8 cellular contexts compared by ENCODE assay signal in the genomic region with DNA sequence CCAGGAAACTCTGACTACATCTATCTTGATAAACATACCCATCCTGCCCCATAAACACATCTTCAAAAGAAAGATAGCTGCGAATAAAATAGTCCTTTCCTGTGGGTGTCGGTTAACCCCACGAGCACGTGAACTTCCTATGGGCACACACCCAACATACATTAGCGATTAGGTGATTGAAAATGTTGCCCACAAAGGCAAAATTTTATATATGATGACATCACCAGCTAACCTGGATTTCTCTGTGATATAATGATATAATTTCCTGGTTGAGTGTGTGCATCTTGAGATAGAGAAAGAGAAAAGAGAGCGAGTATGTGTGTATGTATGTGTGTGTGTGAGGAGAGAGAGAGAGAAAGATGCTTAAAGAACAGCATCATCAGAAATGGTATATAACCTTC.
DNase-seq lines count a peak whose midpoint lies in the region; ATAC-seq and TF ChIP-seq lines count a peak whose summit lies in the region.

No MANE protein-coding gene starts in this region.

- DNase-seq in GF-D8 (lab: John Stamatoyannopoulos, UW) (peak; percentile 85), HFF-Myc (ENCODE audit: extremely low read depth, low read depth) (no peak), OCI-LY7 (ENCODE audit: low spot score) (peak; percentile 70), kidney tubule cell (ENCODE audit: low spot score) (peak; percentile 64), DMS79 treated with DMSO at 0.1 percent for 48 hours (lab: John Stamatoyannopoulos, UW) (no peak), GM10248 (ENCODE audit: extremely low spot score) (no peak)
- peak; percentile 66 for DNase-seq in activated T-helper 1 cell treated with anti-CD3 and anti-CD28 coated beads, Interleukin-12 subunit alpha, Interleukin-12 subunit beta, Interleukin-2, Interleukin-4 antibody, amounts not matched to agents 30 ng/mL and 10 ng/mL and 1 ng/mL, durations not matched to agents 14 hours and 24 hours and 36 hours (ENCODE audit: low spot score)
- DNase-seq in stimulated activated naive CD8-positive, alpha-beta T cell treated with anti-CD3 and anti-CD28 coated beads, Interleukin-15, amount 100 ng/mL, for 72 hours = peak; percentile 37 to 73

- CTCF ChIA-PET in OCI-LY7 (lab: Charles Lee; ENCODE audit: unreplicated experiment) (interaction anchor here (0.6 kb wide), 1 partner anchor 250 kb away, joined by 3 read pairs; no protein-coding TSS in a partner anchor), GM10248 (lab: Yijun Ruan, JAX) (interaction anchor here (1.0 kb wide), 1 partner anchor 308 kb away, joined by 3 read pairs; no protein-coding TSS in a partner anchor)

- peaks cover 45% of the 10 kb centered on the region for H3K4me1 Mint-ChIP-seq in activated T-helper 1 cell treated with anti-CD3 and anti-CD28 coated beads, Interleukin-12 subunit alpha, Interleukin-12 subunit beta, Interleukin-2, Interleukin-4 antibody, amounts not matched to agents 30 ng/mL and 10 ng/mL and 1 ng/mL, durations not matched to agents 14 hours and 24 hours and 36 hours (ENCODE audit: low read depth)
- peaks cover 18% of the 10 kb centered on the region for H3K4me1 Mint-ChIP-seq in stimulated activated naive CD8-positive, alpha-beta T cell treated with anti-CD3 and anti-CD28 coated beads, Interleukin-15, amount 100 ng/mL, for 72 hours

- peak overlapping the region; percentile 39; the same call in 1 of the 2 replicates for H2AFZ ChIP-seq in OCI-LY7 (ENCODE audit: low read length)

- peak overlapping the region; percentile 88 for H3K27ac ChIP-seq in OCI-LY7 (ENCODE audit: low read depth, low read length, poor library complexity, severe bottlenecking)

- TF ChIP-seq CTCF in HFF-Myc (IDR thresholded peaks at IDR 0.05; ENCODE audit: low read depth, low read length, missing control alignments) (no peak), OCI-LY7 (conservative IDR thresholded peaks at IDR 0.05; ENCODE audit: low read length) (no peak), GM10248 (IDR thresholded peaks at IDR 0.05; ENCODE audit: control extremely low read depth, extremely low read depth, low read depth, missing control alignments) (no peak)

- H3K27ac Mint-ChIP-seq in activated T-helper 1 cell treated with anti-CD3 and anti-CD28 coated beads, Interleukin-12 subunit alpha, Interleukin-12 subunit beta, Interleukin-2, Interleukin-4 antibody, amounts not matched to agents 30 ng/mL and 10 ng/mL and 1 ng/mL, durations not matched to agents 14 hours and 24 hours and 36 hours = no peak overlapping the region
- no peak overlapping the region for H3K27ac Mint-ChIP-seq in stimulated activated naive CD8-positive, alpha-beta T cell treated with anti-CD3 and anti-CD28 coated beads, Interleukin-15, amount 100 ng/mL, for 72 hours

- H3K36me3 Mint-ChIP-seq in activated T-helper 1 cell treated with anti-CD3 and anti-CD28 coated beads, Interleukin-12 subunit alpha, Interleukin-12 subunit beta, Interleukin-2, Interleukin-4 antibody, amounts not matched to agents 30 ng/mL and 10 ng/mL and 1 ng/mL, durations not matched to agents 14 hours and 24 hours and 36 hours (ENCODE audit: low read depth) = peaks cover 10% of the 10 kb centered on the region

- peaks cover 77% of the 10 kb centered on the region for H3K79me2 ChIP-seq in OCI-LY7 (ENCODE audit: insufficient read depth, low read depth, low read length)

- no peaks in the 10 kb centered on the region for H3K9me3 ChIP-seq in OCI-LY7 (ENCODE audit: low read length)

- H3K36me3 ChIP-seq in OCI-LY7 (ENCODE audit: insufficient read depth, low read length) = no peaks in the 10 kb centered on the region

- peaks cover 48% of the 10 kb centered on the region for H3K4me1 ChIP-seq in OCI-LY7 (ENCODE audit: insufficient read depth, low read length, poor library complexity, severe bottlenecking)

- no peaks in the 10 kb centered on the region for H3K27me3 Mint-ChIP-seq in activated T-helper 1 cell treated with anti-CD3 and anti-CD28 coated beads, Interleukin-12 subunit alpha, Interleukin-12 subunit beta, Interleukin-2, Interleukin-4 antibody, amounts not matched to agents 30 ng/mL and 10 ng/mL and 1 ng/mL, durations not matched to agents 14 hours and 24 hours and 36 hours (ENCODE audit: insufficient read depth)
- no peaks in the 10 kb centered on the region for H3K27me3 Mint-ChIP-seq in stimulated activated naive CD8-positive, alpha-beta T cell treated with anti-CD3 and anti-CD28 coated beads, Interleukin-15, amount 100 ng/mL, for 72 hours

- H3K4me3 ChIP-seq in HFF-Myc (replicated peaks; ENCODE audit: low read depth, low read length) = peak overlapping the region; percentile 77
- peak overlapping the region; percentile 78 for H3K4me3 ChIP-seq in OCI-LY7 (ENCODE audit: low read depth, low read length, poor library complexity, severe bottlenecking)

- POLR2A ChIA-PET in OCI-LY7 (lab: Charles Lee) = interaction anchor here (0.6 to 3.9 kb wide), 18 partner anchors 6 to 777 kb away, joined by 3 to 40 read pairs (median 5); no protein-coding TSS in a partner anchor
- POLR2A ChIA-PET in GM10248 (lab: Yijun Ruan, JAX) = interaction anchor here (0.6 kb wide), 1 partner anchor 256 kb away, joined by 4 read pairs; no protein-coding TSS in a partner anchor

- peak; percentile 70 for ATAC-seq in stimulated activated naive CD8-positive, alpha-beta T cell treated with anti-CD3 and anti-CD28 coated beads, Interleukin-15, amount 100 ng/mL, for 72 hours

- peak overlapping the region; percentile 99 for H3K4me2 ChIP-seq in OCI-LY7 (ENCODE audit: low read length)

- no peaks in the 10 kb centered on the region for H4K20me1 ChIP-seq in OCI-LY7 (ENCODE audit: insufficient read depth, low read length)

- H3K4me3 Mint-ChIP-seq in activated T-helper 1 cell treated with anti-CD3 and anti-CD28 coated beads, Interleukin-12 subunit alpha, Interleukin-12 subunit beta, Interleukin-2, Interleukin-4 antibody, amounts not matched to agents 30 ng/mL and 10 ng/mL and 1 ng/mL, durations not matched to agents 14 hours and 24 hours and 36 hours = no peak overlapping the region
- H3K4me3 Mint-ChIP-seq in stimulated activated naive CD8-positive, alpha-beta T cell treated with anti-CD3 and anti-CD28 coated beads, Interleukin-15, amount 100 ng/mL, for 72 hours = no peak overlapping the region

- intact Hi-C loops in OCI-LY7 (cut with micrococcal nuclease; ENCODE audit: unreplicated experiment) = loop anchor here (1.0 to 10.0 kb wide), 6 partner anchors 154 to 1160 kb away; partner anchors contain the start of genes DENND1B and NEK7
- intact Hi-C loops in activated T-helper 1 cell treated with anti-CD3 and anti-CD28 coated beads, Interleukin-12 subunit alpha, Interleukin-12 subunit beta, Interleukin-2, Interleukin-4 antibody, amounts not matched to agents 30 ng/mL and 10 ng/mL and 1 ng/mL, durations not matched to agents 14 hours and 24 hours and 36 hours (cut with micrococcal nuclease) = loop anchor here (1.0 to 5.0 kb wide), 4 partner anchors 154 to 778 kb away; partner anchors contain the start of gene NEK7

- no peaks in the 10 kb centered on the region for H3K9me2 ChIP-seq in OCI-LY7 (ENCODE audit: insufficient read depth, low read length)

- BruUV-seq in OCI-LY7 (replicated peaks; lab: Mats Ljungman, UMichigan) = no TSS peak

- H3K9me3 Mint-ChIP-seq in activated T-helper 1 cell treated with anti-CD3 and anti-CD28 coated beads, Interleukin-12 subunit alpha, Interleukin-12 subunit beta, Interleukin-2, Interleukin-4 antibody, amounts not matched to agents 30 ng/mL and 10 ng/mL and 1 ng/mL, durations not matched to agents 14 hours and 24 hours and 36 hours = no peaks in the 10 kb centered on the region
- H3K9me3 Mint-ChIP-seq in stimulated activated naive CD8-positive, alpha-beta T cell treated with anti-CD3 and anti-CD28 coated beads, Interleukin-15, amount 100 ng/mL, for 72 hours = no peaks in the 10 kb centered on the region

Comparison
In these comparisons a context has a peak if more than half of its experiments do, and no peak if none do; other contexts are left out.
1. DNase-seq: peak in GF-D8 (single experiment), OCI-LY7 (single experiment), activated T-helper 1 cell treated with anti-CD3 and anti-CD28 coated beads, Interleukin-12 subunit alpha, Interleukin-12 subunit beta, Interleukin-2, Interleukin-4 antibody, amounts not matched to agents 30 ng/mL and 10 ng/mL and 1 ng/mL, durations not matched to agents 14 hours and 24 hours and 36 hours (single experiment), kidney tubule cell (single experiment) and stimulated activated naive CD8-positive, alpha-beta T cell treated with anti-CD3 and anti-CD28 coated beads, Interleukin-15, amount 100 ng/mL, for 72 hours (2 of 2); none in HFF-Myc (single experiment), DMS79 treated with DMSO at 0.1 percent for 48 hours (single experiment) and GM10248 (single experiment).